ENCODE assay signal across 8 cellular contexts in genomic region chr1:235999259-235999925, GRCh38.
A peak's percentile ranks its signal among the peaks of the same experiment; 100 is the strongest.
DNase-seq lines count a peak whose midpoint lies in the region; ATAC-seq, FAIRE-seq and TF ChIP-seq lines count a peak whose summit lies in the region.

No MANE protein-coding gene starts in this region.

- no peaks in the 10 kb centered on the region for H3K9me2 ChIP-seq in hepatocyte (replicated peaks; ENCODE audit: insufficient read depth)

- no peak for TF ChIP-seq EP300 in stomach (IDR thresholded peaks at IDR 0.05)

- H3K4me3 ChIP-seq in RWPE2 (ENCODE audit: severe bottlenecking) = no peak overlapping the region
- no peak overlapping the region for H3K4me3 ChIP-seq in stomach
- no peak overlapping the region for H3K4me3 ChIP-seq in hepatocyte

- DNase-seq in GM18507 (ENCODE audit: extremely low spot score, insufficient read length, low read depth) (peak; percentile 48), RWPE2 (ENCODE audit: low spot score) (no peak), memory B cell (ENCODE audit: low spot score in 2 of 2) (no peak), stomach (no peak), hepatocyte (ENCODE audit: low spot score) (no peak), NCI-H2107 (lab: John Stamatoyannopoulos, UW) (no peak)

- intact Hi-C loops in stomach (cut with DNase I; ENCODE audit: low total_unique reads) = no loop called here

- H3K4me2 ChIP-seq in hepatocyte = no peak overlapping the region

- H3K27me3 ChIP-seq in RWPE2 (ENCODE audit: insufficient read depth, poor library complexity, severe bottlenecking) = no peaks in the 10 kb centered on the region
- no peaks in the 10 kb centered on the region for H3K27me3 ChIP-seq in stomach
- no peaks in the 10 kb centered on the region for H3K27me3 ChIP-seq in hepatocyte

- TF ChIP-seq CTCF in RWPE2 (IDR thresholded peaks at IDR 0.05; ENCODE audit: poor library complexity, severe bottlenecking) (no peak), stomach (IDR thresholded peaks at IDR 0.05) (no peak), hepatocyte (IDR thresholded peaks at IDR 0.05; ENCODE audit: poor library complexity) (no peak)

- no peak for TF ChIP-seq POLR2A in stomach (IDR thresholded peaks at IDR 0.05)

- peak overlapping the region; percentile 88 for H3K27ac Mint-ChIP-seq in activated naive CD8-positive, alpha-beta T cell
- no peak overlapping the region for H3K27ac Mint-ChIP-seq in memory B cell

- no peaks in the 10 kb centered on the region for H3K79me2 ChIP-seq in hepatocyte

- no peaks in the 10 kb centered on the region for H3K9me3 Mint-ChIP-seq in activated naive CD8-positive, alpha-beta T cell (ENCODE audit: low read depth)
- H3K9me3 Mint-ChIP-seq in memory B cell = no peaks in the 10 kb centered on the region

- ATAC-seq in HG02798 (IDR thresholded peaks at IDR 0.05; ENCODE audit: poor library complexity, unreplicated experiment) (peak; percentile 78), RWPE2 (ENCODE audit: low read depth) (peak; percentile 90), memory B cell (ENCODE audit: low read depth) (peak; percentile 10)

- no peaks in the 10 kb centered on the region for H3K9me3 ChIP-seq in RWPE2 (ENCODE audit: severe bottlenecking)
- no peaks in the 10 kb centered on the region for H3K9me3 ChIP-seq in stomach
- H3K9me3 ChIP-seq in hepatocyte (ENCODE audit: low read depth) = no peaks in the 10 kb centered on the region

- H3K27ac ChIP-seq in RWPE2 (ENCODE audit: poor library complexity, severe bottlenecking) (peak overlapping the region; percentile 90), stomach (peak overlapping the region; percentile 45 to 72 (median 56)), hepatocyte (no peak overlapping the region)

- no peak overlapping the region for H2AFZ ChIP-seq in hepatocyte

- H3K36me3 ChIP-seq in RWPE2 (ENCODE audit: low read depth) (peaks cover 7% of the 10 kb centered on the region; the same call in 1 of the 2 replicates), stomach (peaks cover 0 to 93% (median 34%) of the 10 kb centered on the region in 4 donors), hepatocyte (replicated peaks; ENCODE audit: insufficient read depth, low read depth) (no peaks in the 10 kb centered on the region)

- WGBS in stomach, 5 donors = 54 to 72% (median 63%) methylated on average over 8 of the region's 8 CpGs
- WGBS in hepatocyte (ENCODE audit: low lambda C conversion rate, missing lambda C conversion rate) = 80% methylated on average over 8 of the region's 8 CpGs

- H3K36me3 Mint-ChIP-seq in activated naive CD8-positive, alpha-beta T cell = peaks cover 3% of the 10 kb centered on the region
- H3K36me3 Mint-ChIP-seq in memory B cell = no peaks in the 10 kb centered on the region

- H4K20me1 ChIP-seq in hepatocyte (ENCODE audit: insufficient read depth, poor library complexity, severe bottlenecking) = no peaks in the 10 kb centered on the region

- peak; percentile 89 for FAIRE-seq in GM18507 (lab: Jason Lieb, UNC)

- no peaks in the 10 kb centered on the region for H3K27me3 Mint-ChIP-seq in activated naive CD8-positive, alpha-beta T cell
- peaks cover 13% of the 10 kb centered on the region for H3K27me3 Mint-ChIP-seq in memory B cell

- peak overlapping the region; percentile 49 for H3K4me3 Mint-ChIP-seq in activated naive CD8-positive, alpha-beta T cell
- no peak overlapping the region for H3K4me3 Mint-ChIP-seq in memory B cell

- peaks cover 30% of the 10 kb centered on the region for H3K4me1 ChIP-seq in RWPE2 (ENCODE audit: insufficient read depth, poor library complexity, severe bottlenecking)
- H3K4me1 ChIP-seq in stomach = peaks cover 0 to 4% (median 0%) of the 10 kb centered on the region in 4 donors
- peaks cover 4% of the 10 kb centered on the region for H3K4me1 ChIP-seq in hepatocyte (ENCODE audit: insufficient read depth)

- H3K4me1 Mint-ChIP-seq in activated naive CD8-positive, alpha-beta T cell (ENCODE audit: low read depth) = peaks cover 43% of the 10 kb centered on the region
- H3K4me1 Mint-ChIP-seq in memory B cell = peaks cover 9% of the 10 kb centered on the region

Comparison
In these comparisons a context has a peak if more than half of its experiments do, and no peak if none do; other contexts are left out.
1. ATAC-seq: peak in every context shown above with its lines; median percentile 90 in RWPE2; 78 in HG02798; 10 in memory B cell.